ENCODE assay signal across 8 cellular contexts in genomic region chr7:67226340-67226907, GRCh38.
DNase-seq lines count a peak whose midpoint lies in the region; ATAC-seq, FAIRE-seq and TF ChIP-seq lines count a peak whose summit lies in the region.
"Not testable (repeated sequence)": the region's sequence is repeated elsewhere in the genome, so short reads cannot be mapped to it uniquely, and the experiment has no call there.

No MANE protein-coding gene starts in this region.

- not testable (repeated sequence) for BruUV-seq in K562 (replicated peaks; lab: Mats Ljungman, UMichigan)

- not testable (repeated sequence) for H3K79me2 ChIP-seq in K562 (ENCODE audit: control insufficient read depth, insufficient read depth, low read length)

- ATAC-seq in K562: peak; percentile 92

- peak overlapping the region; percentile 83; the same call in 2 of the 3 replicates for H3K27ac ChIP-seq in K562 (ENCODE audit: extremely low read depth, low read depth, low read length)

- H3K9ac ChIP-seq in K562 (ENCODE audit: insufficient read depth in 1 of 2, low read depth in 2 of 2, low read length in 2 of 2): peak overlapping the region in 1 of 2 experiments; percentile 42; a peak in 1 of 4 replicates
- H3K9ac ChIP-seq in skeletal muscle satellite cell (ENCODE audit: low read depth, low read length): not testable (repeated sequence)

- H3K27ac Mint-ChIP-seq in HFFc6: peak overlapping the region; percentile 42
- not testable (repeated sequence) for H3K27ac Mint-ChIP-seq in activated CD4-positive, alpha-beta memory T cell treated with anti-CD3 and anti-CD28 coated beads for 36 hours

- H3K4me3 ChIP-seq in BE2C (ENCODE audit: low read depth, low read length); K562; fibroblast of the aortic adventitia (ENCODE audit: low read depth, low read length); skeletal muscle satellite cell (ENCODE audit: low read length): not testable (repeated sequence)

- FAIRE-seq in K562 (lab: Jason Lieb, UNC): peak; percentile 86

- in situ Hi-C loops in K562 (cut with MboI): not testable (repeated sequence)

- CTCF ChIA-PET in activated CD4-positive, alpha-beta memory T cell treated with anti-CD3 and anti-CD28 coated beads for 36 hours (lab: Charles Lee); K562 (lab: Yijun Ruan, JAX; ENCODE audit: low intra/inter-chr PET ratio): not testable (repeated sequence)

- peaks cover 14% of the 10 kb centered on the region for H3K36me3 Mint-ChIP-seq in HFFc6 (ENCODE audit: low read depth)
- H3K36me3 Mint-ChIP-seq in activated CD4-positive, alpha-beta memory T cell treated with anti-CD3 and anti-CD28 coated beads for 36 hours: peaks cover 28% of the 10 kb centered on the region

- POLR2A ChIA-PET in activated CD4-positive, alpha-beta memory T cell treated with anti-CD3 and anti-CD28 coated beads for 36 hours (lab: Charles Lee): not testable (repeated sequence)
- POLR2A ChIA-PET in K562 (lab: Yijun Ruan, JAX): interaction anchor here (0.7 kb wide), 1 partner anchor 13 kb away, joined by 4 read pairs; no protein-coding TSS in a partner anchor

- H3K27me3 Mint-ChIP-seq in HFFc6 (ENCODE audit: insufficient read depth); activated CD4-positive, alpha-beta memory T cell treated with anti-CD3 and anti-CD28 coated beads for 36 hours: not testable (repeated sequence)

- not testable (repeated sequence) for H3K9me3 ChIP-seq in BE2C; K562 (replicated peaks; ENCODE audit: control insufficient read depth, insufficient read depth, low read depth, low read length); skeletal muscle satellite cell (replicated peaks; ENCODE audit: low read length)

- intact Hi-C loops in activated CD4-positive, alpha-beta memory T cell treated with anti-CD3 and anti-CD28 coated beads for 36 hours (cut with micrococcal nuclease); K562 (cut with micrococcal nuclease): not testable (repeated sequence)

- H3K4me1 Mint-ChIP-seq in HFFc6 (ENCODE audit: low read depth): peaks cover 28% of the 10 kb centered on the region
- not testable (repeated sequence) for H3K4me1 Mint-ChIP-seq in activated CD4-positive, alpha-beta memory T cell treated with anti-CD3 and anti-CD28 coated beads for 36 hours (ENCODE audit: low read depth)

- H3K36me3 ChIP-seq in BE2C; K562 (ENCODE audit: control insufficient read depth, insufficient read depth, low read length); skeletal muscle satellite cell (ENCODE audit: insufficient read depth, low read length): not testable (repeated sequence)

- TF ChIP-seq EP300 in K562 (IDR thresholded peaks at IDR 0.05; ENCODE audit: low read length): not testable (repeated sequence)

- H3K4me1 ChIP-seq in BE2C: not testable (repeated sequence)
- H3K4me1 ChIP-seq in K562 (replicated peaks in 1 of 2; ENCODE audit: control insufficient read depth in 2 of 2, insufficient read depth in 2 of 2, low read length in 2 of 2) (peaks cover 0 to 13% of the 10 kb centered on the region in 2 experiments; a peak in 3 of 5 replicates), skeletal muscle satellite cell (ENCODE audit: control insufficient read depth, insufficient read depth, low read length) (peaks cover 10% of the 10 kb centered on the region)

- peak overlapping the region; percentile 22; the same call in 1 of the 2 replicates for H3K4me3 Mint-ChIP-seq in HFFc6
- not testable (repeated sequence) for H3K4me3 Mint-ChIP-seq in activated CD4-positive, alpha-beta memory T cell treated with anti-CD3 and anti-CD28 coated beads for 36 hours

- DNase-seq in BE2C (peak; percentile 35), HFFc6 (peak; percentile 61), OCI-M1 (lab: John Stamatoyannopoulos, UW) (peak; percentile 96), K562 (ENCODE audit: extremely low read depth in 1 of 4, low spot score in 3 of 4) (peak in 1 of 4 experiments; percentile 86), fibroblast of the aortic adventitia (ENCODE audit: low read depth) (peak; percentile 55), left kidney (ENCODE audit: low read depth, low spot score) (peak; percentile 65)
- peak; percentile 63 for DNase-seq in activated CD4-positive, alpha-beta memory T cell treated with anti-CD3 and anti-CD28 coated beads for 36 hours

- TF ChIP-seq POLR2A in K562 (conservative IDR thresholded peaks at IDR 0.05): peak; percentile 41; the same call in 1 of the 2 replicates

- not testable (repeated sequence) for H4K20me1 ChIP-seq in K562 (replicated peaks; ENCODE audit: control insufficient read depth, insufficient read depth, low read length)

- H3K27me3 ChIP-seq in BE2C; K562 (ENCODE audit: control insufficient read depth in 2 of 2, insufficient read depth in 2 of 2, low read length in 2 of 2); skeletal muscle satellite cell (ENCODE audit: control insufficient read depth, insufficient read depth, low read length): not testable (repeated sequence)

- not testable (repeated sequence) for TF ChIP-seq RAD21 in K562 (CRISPR knock-in tag; conservative IDR thresholded peaks at IDR 0.05 in 1 of 2, IDR thresholded peaks at IDR 0.05 in 1 of 2)

- 9% methylated on average over 4 of the region's 5 CpGs for WGBS in K562 (ENCODE audit: insufficient coverage, low coverage, missing lambda C conversion rate)

- TF ChIP-seq CTCF in BE2C (IDR thresholded peaks at IDR 0.05; ENCODE audit: low read depth, low read length); HFFc6 (IDR thresholded peaks at IDR 0.05); K562 (IDR thresholded peaks at IDR 0.05 in 2 of 3, conservative IDR thresholded peaks at IDR 0.05 in 1 of 3; ENCODE audit: insufficient read depth in 2 of 3, low read depth in 1 of 3, low read length in 3 of 3); fibroblast of the aortic adventitia (IDR thresholded peaks at IDR 0.05; ENCODE audit: insufficient read depth, low read length): not testable (repeated sequence)

- not testable (repeated sequence) for H3K9me3 Mint-ChIP-seq in HFFc6
- H3K9me3 Mint-ChIP-seq in activated CD4-positive, alpha-beta memory T cell treated with anti-CD3 and anti-CD28 coated beads for 36 hours: peaks cover 10% of the 10 kb centered on the region

- H3K9me1 ChIP-seq in K562 (ENCODE audit: control insufficient read depth, insufficient read depth, low read length): not testable (repeated sequence)

- H3K4me2 ChIP-seq in K562 (ENCODE audit: insufficient read depth, low read length) (peak overlapping the region; percentile 61), skeletal muscle satellite cell (ENCODE audit: low read length) (peak overlapping the region; percentile 62)

- not testable (repeated sequence) for H2AFZ ChIP-seq in K562 (ENCODE audit: low read depth, low read length)

TF ChIP-seq in K562, 482 proteins besides CTCF, POLR2A, EP300 and RAD21 (continues in another document):
- TF ChIP-seq MAFG (tag; conservative IDR thresholded peaks at IDR 0.05): peak; percentile 82
- peak in 1 of 2 experiments; percentile 24; a peak in 2 of 4 replicates for TF ChIP-seq NRF1 (conservative IDR thresholded peaks at IDR 0.05 in 1 of 2, IDR thresholded peaks at IDR 0.05 in 1 of 2)
- peak; percentile 37 for TF ChIP-seq MAFK (IDR thresholded peaks at IDR 0.05; ENCODE audit: low read length)
- TF ChIP-seq NR2C2 (CRISPR knock-in tag; IDR thresholded peaks at IDR 0.05); JUN (CRISPR knock-in tag; IDR thresholded peaks at IDR 0.05; ENCODE audit: borderline replicate concordance); ATF3 (CRISPR knock-in tag; conservative IDR thresholded peaks at IDR 0.05): not testable (repeated sequence)
- 0 out of 2 replicates have a peak, but pooled peaks have one; percentile 15 for TF ChIP-seq NR2C2 (tag; IDR thresholded peaks at IDR 0.05)
- TF ChIP-seq JUN (IDR thresholded peaks at IDR 0.05; ENCODE audit: borderline replicate concordance, low read depth, low read length): peak; percentile 72; the same call in 1 of the 2 replicates
- TF ChIP-seq CC2D1A (IDR thresholded peaks at IDR 0.05): peak; percentile 75
- TF ChIP-seq ATF3 (IDR thresholded peaks at IDR 0.05): peak; percentile 94
- TF ChIP-seq CREM (IDR thresholded peaks at IDR 0.05; ENCODE audit: low read depth): 0 out of 2 replicates have a peak, but pooled peaks have one; percentile 27
